22 cellular contexts compared by ENCODE assay signal in the genomic region with DNA sequence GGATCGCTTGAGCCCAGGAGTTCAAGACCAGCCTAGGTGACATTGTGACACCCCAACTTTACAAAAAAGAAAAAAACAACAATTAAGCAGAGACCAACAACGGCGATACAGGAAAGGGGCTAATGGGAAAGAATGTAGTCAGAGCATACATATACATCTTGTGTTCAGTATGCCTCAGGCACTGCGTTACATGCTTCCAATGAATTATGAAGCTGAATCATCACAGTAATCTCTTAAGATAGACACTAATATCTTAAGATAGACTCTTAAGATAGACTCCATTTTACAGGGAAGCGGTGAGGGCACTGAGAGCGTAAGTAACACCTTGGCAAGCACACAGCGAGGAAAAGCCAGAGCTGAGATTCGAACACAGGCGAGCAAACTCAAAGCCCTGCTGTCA. TPM values are rescaled to one million over a fixed set of nuclear protein-coding genes. Genes with fewer than 3 reads are reported as not detected.
A peak's percentile ranks its signal among the peaks of the same experiment; 100 is the strongest.
DNase-seq lines count a peak whose midpoint lies in the region; ATAC-seq and TF ChIP-seq lines count a peak whose summit lies in the region.
"Had no signal": no experiment of that assay in that cellular context is flagged by ENCODE, and none has a peak within 500 bp of the region (broad histone marks: within the 10 kb centered on the region; RNA-seq: fewer than 3 reads in every experiment).

No MANE protein-coding gene starts in this region.

- no peak overlapping the region for H3K4me2 ChIP-seq in hepatocyte
- H3K4me2 ChIP-seq: BLaER1 treated with 17β-estradiol and CSF1 and Interleukin-3, amounts not matched to agents 10 nM and 100 nM had no signal

- H4K20me1 ChIP-seq in hepatocyte (ENCODE audit: insufficient read depth, poor library complexity, severe bottlenecking) = no peaks in the 10 kb centered on the region
- H4K20me1 ChIP-seq: BLaER1 treated with 17β-estradiol and CSF1 and Interleukin-3, amounts not matched to agents 10 nM and 100 nM had no signal

- H3K27ac Mint-ChIP-seq in type B pancreatic cell = peak overlapping the region; percentile 20
- H3K27ac Mint-ChIP-seq: natural killer cell had no signal

- no peaks in the 10 kb centered on the region for H3K79me2 ChIP-seq in hepatocyte

- intact Hi-C loops in Right ventricle myocardium inferior (cut with DNase I) = no loop called here

- ATAC-seq in Right ventricle myocardium inferior (no peak), HG03045 (IDR thresholded peaks at IDR 0.05; ENCODE audit: unreplicated experiment) (no peak), GM19328 (IDR thresholded peaks at IDR 0.05; ENCODE audit: unreplicated experiment) (no peak)
- ATAC-seq: natural killer cell had no signal

- DNase-seq in LoVo (ENCODE audit: low spot score) (peak; percentile 5), amniotic epithelial cell (ENCODE audit: low read depth) (peak; percentile 91), hepatocyte (ENCODE audit: low spot score) (no peak), type B pancreatic cell (ENCODE audit: extremely low spot score, unreplicated experiment) (no peak), ACHN (no peak), Right ventricle myocardium inferior (ENCODE audit: missing footprints) (no peak)
- DNase-seq: activated CD4-positive, CD25-positive, alpha-beta regulatory T cell treated with anti-CD3 and anti-CD28 coated beads, Interleukin-2, amount 50 U/mL, for 72 hours; activated effector memory CD4-positive, alpha-beta T cell treated with Interleukin-2 at 50 U/mL for 16 hours; H9; natural killer cell; NCI-H1694; NCI-H345; psoas muscle; SIG-M5; stimulated activated naive CD4-positive, alpha-beta T cell; T-helper 9 cell; upper lobe of left lung had no signal

- no peaks in the 10 kb centered on the region for H3K4me1 ChIP-seq in hepatocyte (ENCODE audit: insufficient read depth)
- H3K4me1 ChIP-seq: psoas muscle, upper lobe of left lung had no signal

- H3K36me3 ChIP-seq in hepatocyte (replicated peaks; ENCODE audit: insufficient read depth, low read depth) = no peaks in the 10 kb centered on the region

- WGBS in hepatocyte (ENCODE audit: low lambda C conversion rate, missing lambda C conversion rate) = 82% methylated on average over 9 of the region's 9 CpGs

- no peaks in the 10 kb centered on the region for H3K9me2 ChIP-seq in hepatocyte (replicated peaks; ENCODE audit: insufficient read depth)

- H3K9me3 ChIP-seq in hepatocyte (ENCODE audit: low read depth) = no peaks in the 10 kb centered on the region
- H3K9me3 ChIP-seq: BLaER1 treated with 17β-estradiol and CSF1 and Interleukin-3, amounts not matched to agents 10 nM and 100 nM; MG63; psoas muscle; upper lobe of left lung had no signal

- no peaks in the 10 kb centered on the region for H3K9me3 Mint-ChIP-seq in type B pancreatic cell
- H3K9me3 Mint-ChIP-seq: H9, natural killer cell had no signal

- no peak overlapping the region for H3K4me3 ChIP-seq in hepatocyte
- H3K4me3 ChIP-seq: BLaER1 treated with 17β-estradiol and CSF1 and Interleukin-3, amounts not matched to agents 10 nM and 100 nM; MG63; psoas muscle; upper lobe of left lung had no signal

- H3K27me3 Mint-ChIP-seq in type B pancreatic cell = no peaks in the 10 kb centered on the region

- in situ Hi-C loops in ACHN (cut with HindIII; ENCODE audit: low pct_ligation_motif_present, low pct_unique_long_range_greater_than_20kb, low sequenced_read_pairs) = no loop called here

- TF ChIP-seq CTCF in hepatocyte (IDR thresholded peaks at IDR 0.05; ENCODE audit: poor library complexity) (no peak), type B pancreatic cell (conservative IDR thresholded peaks at IDR 0.05) (no peak)

- H2AFZ ChIP-seq in hepatocyte = no peak overlapping the region

- peaks cover 20% of the 10 kb centered on the region for H3K36me3 Mint-ChIP-seq in type B pancreatic cell
- H3K36me3 Mint-ChIP-seq: natural killer cell had no signal

- H3K27ac ChIP-seq in hepatocyte = peak overlapping the region; percentile 89
- H3K27ac ChIP-seq: psoas muscle, upper lobe of left lung had no signal

- H3K4me1 Mint-ChIP-seq in type B pancreatic cell (ENCODE audit: unreplicated experiment) = no peaks in the 10 kb centered on the region
- H3K4me1 Mint-ChIP-seq: H9, natural killer cell had no signal

- H3K27me3 ChIP-seq in hepatocyte = no peaks in the 10 kb centered on the region
- H3K27me3 ChIP-seq: BLaER1 treated with 17β-estradiol and CSF1 and Interleukin-3, amounts not matched to agents 10 nM and 100 nM; MG63; upper lobe of left lung had no signal

- H3K4me3 Mint-ChIP-seq in type B pancreatic cell = no peak overlapping the region
- H3K4me3 Mint-ChIP-seq: H9, natural killer cell had no signal

RNA-seq across cellular contexts. Expression of gene LDHAL6B, which starts 6.1 kb away (rescaled TPM):
- total RNA-seq in hepatocyte (not detected in 2 replicates), type B pancreatic cell (ENCODE audit: low replicate concordance) (not detected in 2 replicates), Right ventricle myocardium inferior (not detected)
- polyA plus RNA-seq in hepatocyte = 0.17 TPM in 1 of 2 replicates, not detected in the other
- total RNA-seq: H9, lung microvascular endothelial cell, natural killer cell, psoas muscle had no signal

Comparison
In these comparisons a context has a peak if more than half of its experiments do, and no peak if none do; other contexts are left out.
1. DNase-seq: peak in LoVo (single experiment) and amniotic epithelial cell (single experiment); none in hepatocyte (single experiment), type B pancreatic cell (single experiment), ACHN (single experiment) and Right ventricle myocardium inferior (single experiment).